In the genomic region with DNA sequence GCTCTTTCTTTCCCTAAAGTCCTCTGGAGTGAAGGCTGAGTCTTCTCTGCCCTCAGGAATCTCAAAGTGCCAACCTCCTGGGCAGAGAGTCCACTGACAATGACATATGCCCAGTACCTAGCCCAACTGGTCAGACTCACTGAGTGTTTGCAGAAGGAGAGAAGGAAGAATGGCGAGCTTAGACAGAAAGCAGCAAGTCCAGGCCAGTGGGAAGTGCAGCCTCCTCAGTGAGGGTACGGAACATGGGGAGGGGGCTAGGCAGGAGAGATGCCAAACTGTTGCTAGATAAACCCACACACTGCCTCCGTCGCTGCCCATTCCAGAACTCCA, we compare ENCODE assay signal across 1 cellular context.
TF ChIP-seq lines count a peak whose summit lies in the region.

No MANE protein-coding gene starts in this region.

TF ChIP-seq in HepG2, 621 proteins besides CTCF, POLR2A, EP300 and RAD21 (continues in another document):
- no peak for TF ChIP-seq MED1 (CRISPR knock-in tag; IDR thresholded peaks at IDR 0.05)
- no peak for TF ChIP-seq TP53 (CRISPR knock-in tag; conservative IDR thresholded peaks at IDR 0.05)
- TF ChIP-seq, protein P1, sequence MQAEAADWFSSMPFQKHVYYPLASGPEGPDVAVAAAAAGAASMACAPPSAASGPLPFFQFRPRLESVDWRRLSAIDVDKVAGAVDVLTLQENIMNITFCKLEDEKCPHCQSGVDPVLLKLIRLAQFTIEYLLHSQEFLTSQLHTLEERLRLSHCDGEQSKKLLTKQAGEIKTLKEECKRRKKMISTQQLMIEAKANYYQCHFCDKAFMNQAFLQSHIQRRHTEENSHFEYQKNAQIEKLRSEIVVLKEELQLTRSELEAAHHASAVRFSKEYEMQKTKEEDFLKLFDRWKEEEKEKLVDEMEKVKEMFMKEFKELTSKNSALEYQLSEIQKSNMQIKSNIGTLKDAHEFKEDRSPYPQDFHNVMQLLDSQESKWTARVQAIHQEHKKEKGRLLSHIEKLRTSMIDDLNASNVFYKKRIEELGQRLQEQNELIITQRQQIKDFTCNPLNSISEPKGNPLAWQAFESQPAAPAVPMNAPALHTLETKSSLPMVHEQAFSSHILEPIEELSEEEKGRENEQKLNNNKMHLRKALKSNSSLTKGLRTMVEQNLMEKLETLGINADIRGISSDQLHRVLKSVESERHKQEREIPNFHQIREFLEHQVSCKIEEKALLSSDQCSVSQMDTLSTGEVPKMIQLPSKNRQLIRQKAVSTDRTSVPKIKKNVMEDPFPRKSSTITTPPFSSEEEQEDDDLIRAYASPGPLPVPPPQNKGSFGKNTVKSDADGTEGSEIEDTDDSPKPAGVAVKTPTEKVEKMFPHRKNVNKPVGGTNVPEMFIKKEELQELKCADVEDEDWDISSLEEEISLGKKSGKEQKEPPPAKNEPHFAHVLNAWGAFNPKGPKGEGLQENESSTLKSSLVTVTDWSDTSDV (CRISPR knock-in tag; IDR thresholded peaks at IDR 0.05), result no peak
- TF ChIP-seq SMAD9 (CRISPR knock-in tag; IDR thresholded peaks at IDR 0.05), result no peak
- no peak for TF ChIP-seq MTA3 (CRISPR knock-in tag; IDR thresholded peaks at IDR 0.05)
- TF ChIP-seq, protein P2, sequence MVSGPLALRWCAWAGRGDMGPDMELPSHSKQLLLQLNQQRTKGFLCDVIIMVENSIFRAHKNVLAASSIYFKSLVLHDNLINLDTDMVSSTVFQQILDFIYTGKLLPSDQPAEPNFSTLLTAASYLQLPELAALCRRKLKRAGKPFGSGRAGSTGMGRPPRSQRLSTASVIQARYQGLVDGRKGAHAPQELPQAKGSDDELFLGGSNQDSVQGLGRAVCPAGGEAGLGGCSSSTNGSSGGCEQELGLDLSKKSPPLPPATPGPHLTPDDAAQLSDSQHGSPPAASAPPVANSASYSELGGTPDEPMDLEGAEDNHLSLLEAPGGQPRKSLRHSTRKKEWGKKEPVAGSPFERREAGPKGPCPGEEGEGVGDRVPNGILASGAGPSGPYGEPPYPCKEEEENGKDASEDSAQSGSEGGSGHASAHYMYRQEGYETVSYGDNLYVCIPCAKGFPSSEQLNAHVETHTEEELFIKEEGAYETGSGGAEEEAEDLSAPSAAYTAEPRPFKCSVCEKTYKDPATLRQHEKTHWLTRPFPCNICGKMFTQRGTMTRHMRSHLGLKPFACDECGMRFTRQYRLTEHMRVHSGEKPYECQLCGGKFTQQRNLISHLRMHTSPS (CRISPR knock-in tag; IDR thresholded peaks at IDR 0.05; ENCODE audit: low read depth), result 0 out of 2 replicates have a peak, but pooled peaks have one; percentile 36
- TF ChIP-seq CCDC6 (CRISPR knock-in tag; IDR thresholded peaks at IDR 0.05), result no peak
- TF ChIP-seq, protein P3, sequence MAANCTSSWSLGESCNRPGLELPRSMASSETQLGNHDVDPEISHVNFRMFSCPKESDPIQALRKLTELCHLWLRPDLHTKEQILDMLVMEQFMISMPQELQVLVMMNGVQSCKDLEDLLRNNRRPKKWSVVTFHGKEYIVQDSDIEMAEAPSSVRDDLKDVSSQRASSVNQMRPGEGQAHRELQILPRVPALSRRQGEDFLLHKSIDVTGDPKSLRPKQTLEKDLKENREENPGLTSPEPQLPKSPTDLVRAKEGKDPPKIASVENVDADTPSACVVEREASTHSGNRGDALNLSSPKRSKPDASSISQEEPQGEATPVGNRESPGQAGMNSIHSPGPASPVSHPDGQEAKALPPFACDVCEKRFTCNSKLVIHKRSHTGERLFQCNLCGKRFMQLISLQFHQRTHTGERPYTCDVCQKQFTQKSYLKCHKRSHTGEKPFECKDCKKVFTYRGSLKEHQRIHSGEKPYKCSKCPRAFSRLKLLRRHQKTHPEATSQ (CRISPR knock-in tag; IDR thresholded peaks at IDR 0.05; ENCODE audit: borderline replicate concordance), result no peak
- no peak for TF ChIP-seq ZNF563 (CRISPR knock-in tag; IDR thresholded peaks at IDR 0.05)
- TF ChIP-seq ZFP37 (CRISPR knock-in tag; IDR thresholded peaks at IDR 0.05; ENCODE audit: borderline replicate concordance), result no peak
- no peak for TF ChIP-seq TBL1XR1 (IDR thresholded peaks at IDR 0.05; ENCODE audit: borderline replicate concordance, low read length, partially characterized antibody)
- TF ChIP-seq CHD4 (IDR thresholded peaks at IDR 0.05; ENCODE audit: borderline replicate concordance, low read length), result no peak
- no peak for TF ChIP-seq NKX3-1 (CRISPR knock-in tag; IDR thresholded peaks at IDR 0.05)
- 0 out of 2 replicates have a peak, but pooled peaks have one; percentile 9 for TF ChIP-seq ZNF556 (CRISPR knock-in tag; IDR thresholded peaks at IDR 0.05; ENCODE audit: borderline replicate concordance)
- TF ChIP-seq, protein P4, sequence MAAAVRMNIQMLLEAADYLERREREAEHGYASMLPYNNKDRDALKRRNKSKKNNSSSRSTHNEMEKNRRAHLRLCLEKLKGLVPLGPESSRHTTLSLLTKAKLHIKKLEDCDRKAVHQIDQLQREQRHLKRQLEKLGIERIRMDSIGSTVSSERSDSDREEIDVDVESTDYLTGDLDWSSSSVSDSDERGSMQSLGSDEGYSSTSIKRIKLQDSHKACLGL (CRISPR knock-in tag; IDR thresholded peaks at IDR 0.05), result no peak
- TF ChIP-seq IKZF4 (CRISPR knock-in tag; IDR thresholded peaks at IDR 0.05; ENCODE audit: borderline replicate concordance, low read depth, not compliant biosample characterization), result no peak
- TF ChIP-seq ZNF121 (CRISPR knock-in tag; IDR thresholded peaks at IDR 0.05), result no peak
- TF ChIP-seq, protein P5, sequence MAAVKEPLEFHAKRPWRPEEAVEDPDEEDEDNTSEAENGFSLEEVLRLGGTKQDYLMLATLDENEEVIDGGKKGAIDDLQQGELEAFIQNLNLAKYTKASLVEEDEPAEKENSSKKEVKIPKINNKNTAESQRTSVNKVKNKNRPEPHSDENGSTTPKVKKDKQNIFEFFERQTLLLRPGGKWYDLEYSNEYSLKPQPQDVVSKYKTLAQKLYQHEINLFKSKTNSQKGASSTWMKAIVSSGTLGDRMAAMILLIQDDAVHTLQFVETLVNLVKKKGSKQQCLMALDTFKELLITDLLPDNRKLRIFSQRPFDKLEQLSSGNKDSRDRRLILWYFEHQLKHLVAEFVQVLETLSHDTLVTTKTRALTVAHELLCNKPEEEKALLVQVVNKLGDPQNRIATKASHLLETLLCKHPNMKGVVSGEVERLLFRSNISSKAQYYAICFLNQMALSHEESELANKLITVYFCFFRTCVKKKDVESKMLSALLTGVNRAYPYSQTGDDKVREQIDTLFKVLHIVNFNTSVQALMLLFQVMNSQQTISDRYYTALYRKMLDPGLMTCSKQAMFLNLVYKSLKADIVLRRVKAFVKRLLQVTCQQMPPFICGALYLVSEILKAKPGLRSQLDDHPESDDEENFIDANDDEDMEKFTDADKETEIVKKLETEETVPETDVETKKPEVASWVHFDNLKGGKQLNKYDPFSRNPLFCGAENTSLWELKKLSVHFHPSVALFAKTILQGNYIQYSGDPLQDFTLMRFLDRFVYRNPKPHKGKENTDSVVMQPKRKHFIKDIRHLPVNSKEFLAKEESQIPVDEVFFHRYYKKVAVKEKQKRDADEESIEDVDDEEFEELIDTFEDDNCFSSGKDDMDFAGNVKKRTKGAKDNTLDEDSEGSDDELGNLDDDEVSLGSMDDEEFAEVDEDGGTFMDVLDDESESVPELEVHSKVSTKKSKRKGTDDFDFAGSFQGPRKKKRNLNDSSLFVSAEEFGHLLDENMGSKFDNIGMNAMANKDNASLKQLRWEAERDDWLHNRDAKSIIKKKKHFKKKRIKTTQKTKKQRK (IDR thresholded peaks at IDR 0.05; ENCODE audit: low read length), result no peak
- no peak for TF ChIP-seq ZNF782 (CRISPR knock-in tag; IDR thresholded peaks at IDR 0.05; ENCODE audit: borderline replicate concordance)
- no peak for TF ChIP-seq ZNF337 (CRISPR knock-in tag; IDR thresholded peaks at IDR 0.05; ENCODE audit: borderline replicate concordance, low read depth)
- peak; percentile 40; the same call in 1 of the 2 replicates for TF ChIP-seq TMF1 (CRISPR knock-in tag; IDR thresholded peaks at IDR 0.05; ENCODE audit: low read depth)
- TF ChIP-seq ZKSCAN8 (CRISPR knock-in tag; IDR thresholded peaks at IDR 0.05; ENCODE audit: borderline replicate concordance), result no peak
- no peak for TF ChIP-seq ZNF766 (CRISPR knock-in tag; IDR thresholded peaks at IDR 0.05; ENCODE audit: borderline replicate concordance)
- no peak for TF ChIP-seq MIER3 (CRISPR knock-in tag; IDR thresholded peaks at IDR 0.05; ENCODE audit: borderline replicate concordance)
- TF ChIP-seq RFXAP (CRISPR knock-in tag; IDR thresholded peaks at IDR 0.05; ENCODE audit: borderline replicate concordance), result 0 out of 2 replicates have a peak, but pooled peaks have one; percentile 9
- no peak for TF ChIP-seq ZNF33B (CRISPR knock-in tag; IDR thresholded peaks at IDR 0.05)
- TF ChIP-seq GPN1 (CRISPR knock-in tag; IDR thresholded peaks at IDR 0.05; ENCODE audit: borderline replicate concordance), result 0 out of 2 replicates have a peak, but pooled peaks have one; percentile 46
- 0 out of 2 replicates have a peak, but pooled peaks have one; percentile 4 for TF ChIP-seq ZSCAN31 (CRISPR knock-in tag; IDR thresholded peaks at IDR 0.05; ENCODE audit: low read depth)
- TF ChIP-seq, protein P6, sequence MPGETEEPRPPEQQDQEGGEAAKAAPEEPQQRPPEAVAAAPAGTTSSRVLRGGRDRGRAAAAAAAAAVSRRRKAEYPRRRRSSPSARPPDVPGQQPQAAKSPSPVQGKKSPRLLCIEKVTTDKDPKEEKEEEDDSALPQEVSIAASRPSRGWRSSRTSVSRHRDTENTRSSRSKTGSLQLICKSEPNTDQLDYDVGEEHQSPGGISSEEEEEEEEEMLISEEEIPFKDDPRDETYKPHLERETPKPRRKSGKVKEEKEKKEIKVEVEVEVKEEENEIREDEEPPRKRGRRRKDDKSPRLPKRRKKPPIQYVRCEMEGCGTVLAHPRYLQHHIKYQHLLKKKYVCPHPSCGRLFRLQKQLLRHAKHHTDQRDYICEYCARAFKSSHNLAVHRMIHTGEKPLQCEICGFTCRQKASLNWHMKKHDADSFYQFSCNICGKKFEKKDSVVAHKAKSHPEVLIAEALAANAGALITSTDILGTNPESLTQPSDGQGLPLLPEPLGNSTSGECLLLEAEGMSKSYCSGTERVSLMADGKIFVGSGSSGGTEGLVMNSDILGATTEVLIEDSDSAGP (CRISPR knock-in tag; IDR thresholded peaks at IDR 0.05; ENCODE audit: borderline replicate concordance), result no peak
- TF ChIP-seq ZNF138 (CRISPR knock-in tag; IDR thresholded peaks at IDR 0.05; ENCODE audit: low read depth), result peak; percentile 85; the same call in 1 of the 2 replicates
- TF ChIP-seq, protein P7, sequence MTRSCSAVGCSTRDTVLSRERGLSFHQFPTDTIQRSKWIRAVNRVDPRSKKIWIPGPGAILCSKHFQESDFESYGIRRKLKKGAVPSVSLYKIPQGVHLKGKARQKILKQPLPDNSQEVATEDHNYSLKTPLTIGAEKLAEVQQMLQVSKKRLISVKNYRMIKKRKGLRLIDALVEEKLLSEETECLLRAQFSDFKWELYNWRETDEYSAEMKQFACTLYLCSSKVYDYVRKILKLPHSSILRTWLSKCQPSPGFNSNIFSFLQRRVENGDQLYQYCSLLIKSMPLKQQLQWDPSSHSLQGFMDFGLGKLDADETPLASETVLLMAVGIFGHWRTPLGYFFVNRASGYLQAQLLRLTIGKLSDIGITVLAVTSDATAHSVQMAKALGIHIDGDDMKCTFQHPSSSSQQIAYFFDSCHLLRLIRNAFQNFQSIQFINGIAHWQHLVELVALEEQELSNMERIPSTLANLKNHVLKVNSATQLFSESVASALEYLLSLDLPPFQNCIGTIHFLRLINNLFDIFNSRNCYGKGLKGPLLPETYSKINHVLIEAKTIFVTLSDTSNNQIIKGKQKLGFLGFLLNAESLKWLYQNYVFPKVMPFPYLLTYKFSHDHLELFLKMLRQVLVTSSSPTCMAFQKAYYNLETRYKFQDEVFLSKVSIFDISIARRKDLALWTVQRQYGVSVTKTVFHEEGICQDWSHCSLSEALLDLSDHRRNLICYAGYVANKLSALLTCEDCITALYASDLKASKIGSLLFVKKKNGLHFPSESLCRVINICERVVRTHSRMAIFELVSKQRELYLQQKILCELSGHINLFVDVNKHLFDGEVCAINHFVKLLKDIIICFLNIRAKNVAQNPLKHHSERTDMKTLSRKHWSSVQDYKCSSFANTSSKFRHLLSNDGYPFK (CRISPR knock-in tag; IDR thresholded peaks at IDR 0.05; ENCODE audit: borderline replicate concordance), result no peak
- no peak for TF ChIP-seq GATAD2A (CRISPR knock-in tag; IDR thresholded peaks at IDR 0.05)
- 0 out of 2 replicates have a peak, but pooled peaks have one; percentile 26 for TF ChIP-seq ZNF772 (CRISPR knock-in tag; IDR thresholded peaks at IDR 0.05)
- TF ChIP-seq GLI4 (CRISPR knock-in tag; IDR thresholded peaks at IDR 0.05; ENCODE audit: borderline replicate concordance), result no peak
- TF ChIP-seq ZNF878 (CRISPR knock-in tag; IDR thresholded peaks at IDR 0.05), result no peak
- TF ChIP-seq, protein P8, sequence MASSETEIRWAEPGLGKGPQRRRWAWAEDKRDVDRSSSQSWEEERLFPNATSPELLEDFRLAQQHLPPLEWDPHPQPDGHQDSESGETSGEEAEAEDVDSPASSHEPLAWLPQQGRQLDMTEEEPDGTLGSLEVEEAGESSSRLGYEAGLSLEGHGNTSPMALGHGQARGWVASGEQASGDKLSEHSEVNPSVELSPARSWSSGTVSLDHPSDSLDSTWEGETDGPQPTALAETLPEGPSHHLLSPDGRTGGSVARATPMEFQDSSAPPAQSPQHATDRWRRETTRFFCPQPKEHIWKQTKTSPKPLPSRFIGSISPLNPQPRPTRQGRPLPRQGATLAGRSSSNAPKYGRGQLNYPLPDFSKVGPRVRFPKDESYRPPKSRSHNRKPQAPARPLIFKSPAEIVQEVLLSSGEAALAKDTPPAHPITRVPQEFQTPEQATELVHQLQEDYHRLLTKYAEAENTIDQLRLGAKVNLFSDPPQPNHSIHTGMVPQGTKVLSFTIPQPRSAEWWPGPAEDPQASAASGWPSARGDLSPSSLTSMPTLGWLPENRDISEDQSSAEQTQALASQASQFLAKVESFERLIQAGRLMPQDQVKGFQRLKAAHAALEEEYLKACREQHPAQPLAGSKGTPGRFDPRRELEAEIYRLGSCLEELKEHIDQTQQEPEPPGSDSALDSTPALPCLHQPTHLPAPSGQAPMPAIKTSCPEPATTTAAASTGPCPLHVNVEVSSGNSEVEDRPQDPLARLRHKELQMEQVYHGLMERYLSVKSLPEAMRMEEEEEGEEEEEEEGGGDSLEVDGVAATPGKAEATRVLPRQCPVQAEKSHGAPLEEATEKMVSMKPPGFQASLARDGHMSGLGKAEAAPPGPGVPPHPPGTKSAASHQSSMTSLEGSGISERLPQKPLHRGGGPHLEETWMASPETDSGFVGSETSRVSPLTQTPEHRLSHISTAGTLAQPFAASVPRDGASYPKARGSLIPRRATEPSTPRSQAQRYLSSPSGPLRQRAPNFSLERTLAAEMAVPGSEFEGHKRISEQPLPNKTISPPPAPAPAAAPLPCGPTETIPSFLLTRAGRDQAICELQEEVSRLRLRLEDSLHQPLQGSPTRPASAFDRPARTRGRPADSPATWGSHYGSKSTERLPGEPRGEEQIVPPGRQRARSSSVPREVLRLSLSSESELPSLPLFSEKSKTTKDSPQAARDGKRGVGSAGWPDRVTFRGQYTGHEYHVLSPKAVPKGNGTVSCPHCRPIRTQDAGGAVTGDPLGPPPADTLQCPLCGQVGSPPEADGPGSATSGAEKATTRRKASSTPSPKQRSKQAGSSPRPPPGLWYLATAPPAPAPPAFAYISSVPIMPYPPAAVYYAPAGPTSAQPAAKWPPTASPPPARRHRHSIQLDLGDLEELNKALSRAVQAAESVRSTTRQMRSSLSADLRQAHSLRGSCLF (CRISPR knock-in tag; IDR thresholded peaks at IDR 0.05; ENCODE audit: borderline replicate concordance), result no peak
- TF ChIP-seq SOX6 (IDR thresholded peaks at IDR 0.05), result no peak
- TF ChIP-seq SOX6 (CRISPR knock-in tag; IDR thresholded peaks at IDR 0.05), result no peak
- TF ChIP-seq ZSCAN20 (CRISPR knock-in tag; IDR thresholded peaks at IDR 0.05; ENCODE audit: borderline replicate concordance), result no peak
- peak; percentile 32; the same call in 1 of the 2 replicates for TF ChIP-seq ZNF225 (CRISPR knock-in tag; IDR thresholded peaks at IDR 0.05)
- TF ChIP-seq FLYWCH1 (CRISPR knock-in tag; IDR thresholded peaks at IDR 0.05), result no peak
